9 cellular contexts compared by ENCODE assay signal in the genomic region with DNA sequence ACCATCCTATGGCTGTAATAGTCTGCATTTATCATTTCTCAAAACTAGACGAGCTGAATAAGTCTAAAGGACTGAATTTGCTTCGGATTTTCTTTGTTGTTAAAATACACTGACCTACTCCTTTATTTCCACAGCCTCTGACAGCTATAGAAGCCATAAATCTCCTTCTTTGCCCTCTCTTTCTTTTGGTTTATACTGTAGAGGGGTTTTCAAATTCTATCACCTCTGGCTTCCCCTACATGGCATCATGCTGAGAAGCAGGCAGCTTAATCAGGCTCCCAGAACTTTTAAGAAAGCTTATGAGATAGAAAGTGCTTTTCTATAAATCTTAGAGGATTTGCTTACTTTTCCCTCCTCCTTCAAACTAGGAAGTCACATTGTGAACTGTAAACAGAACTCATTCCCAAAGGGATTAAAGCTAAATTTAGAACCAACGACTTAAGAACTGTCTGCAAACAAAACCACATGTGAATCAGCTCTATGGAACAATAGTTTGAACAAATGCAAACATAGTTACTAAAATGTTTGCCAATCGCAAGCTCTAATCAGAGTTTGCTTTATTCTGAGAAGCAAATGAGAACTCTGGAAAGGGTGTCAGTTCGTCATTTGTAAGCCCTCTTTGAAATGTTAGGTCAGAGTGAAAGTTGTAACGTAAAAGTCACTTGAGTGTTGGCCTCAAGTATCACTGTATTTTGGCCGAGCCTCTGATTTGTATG.
DNase-seq lines count a peak whose midpoint lies in the region; ATAC-seq and TF ChIP-seq lines count a peak whose summit lies in the region.
"Had no signal": no experiment of that assay in that cellular context is flagged by ENCODE, and none has a peak within 500 bp of the region (broad histone marks: within the 10 kb centered on the region; RNA-seq: fewer than 3 reads in every experiment).

No MANE protein-coding gene starts in this region.

- peaks cover 6% of the 10 kb centered on the region for H3K4me1 Mint-ChIP-seq in stimulated activated naive CD8-positive, alpha-beta T cell treated with anti-CD3 and anti-CD28 coated beads, Interleukin-15, amount 100 ng/mL, for 72 hours

- no peaks in the 10 kb centered on the region for H3K27me3 ChIP-seq in body of pancreas
- no peaks in the 10 kb centered on the region for H3K27me3 ChIP-seq in vagina

- H3K27ac ChIP-seq in body of pancreas (peak overlapping the region; percentile 45 to 74 (median 57)), vagina (peak overlapping the region; percentile 71)

- no peak for ATAC-seq in body of pancreas
- ATAC-seq in stimulated activated naive CD8-positive, alpha-beta T cell treated with anti-CD3 and anti-CD28 coated beads, Interleukin-15, amount 100 ng/mL, for 72 hours: no peak

- H3K27ac Mint-ChIP-seq in stimulated activated naive CD8-positive, alpha-beta T cell treated with anti-CD3 and anti-CD28 coated beads, Interleukin-15, amount 100 ng/mL, for 72 hours: no peak overlapping the region
- H3K27ac Mint-ChIP-seq: CD4-positive, CD25-positive, alpha-beta regulatory T cell had no signal

- H3K36me3 ChIP-seq in body of pancreas (replicated peaks in 1 of 2; ENCODE audit: insufficient read depth in 1 of 2, low read depth in 2 of 2) (no peaks in the 10 kb centered on the region), vagina (no peaks in the 10 kb centered on the region)

- TF ChIP-seq POLR2A in body of pancreas (IDR thresholded peaks at IDR 0.05) (no peak), vagina (IDR thresholded peaks at IDR 0.05) (no peak)

- intact Hi-C loops in body of pancreas (cut with DNase I) (no loop called here), vagina (cut with DNase I) (no loop called here)

- H3K4me3 ChIP-seq in body of pancreas: no peak overlapping the region
- no peak overlapping the region for H3K4me3 ChIP-seq in vagina

- DNase-seq in NCI-H2227 treated with DMSO at 0.1 percent for 48 hours (lab: John Stamatoyannopoulos, UW): peak; percentile 13
- DNase-seq in NCI-H2227 (lab: John Stamatoyannopoulos, UW; ENCODE audit: unreplicated experiment): no peak
- no peak for DNase-seq in body of pancreas
- DNase-seq in left kidney (ENCODE audit: low read depth, low spot score): peak; percentile 60
- DNase-seq in vagina (ENCODE audit: extremely low spot score in 2 of 2): no peak
- DNase-seq in stimulated activated naive CD8-positive, alpha-beta T cell treated with anti-CD3 and anti-CD28 coated beads, Interleukin-15, amount 100 ng/mL, for 72 hours: no peak
- DNase-seq in NOMO-1 treated with dmso at 0.1 percent for 144 hours (lab: John Stamatoyannopoulos, UW; ENCODE audit: unreplicated experiment): no peak
- DNase-seq in HK-2 (ENCODE audit: unreplicated experiment): no peak
- DNase-seq: CD4-positive, CD25-positive, alpha-beta regulatory T cell had no signal

- H3K9me3 Mint-ChIP-seq in stimulated activated naive CD8-positive, alpha-beta T cell treated with anti-CD3 and anti-CD28 coated beads, Interleukin-15, amount 100 ng/mL, for 72 hours: peaks cover 0 to 10% of the 10 kb centered on the region in 2 donors

- TF ChIP-seq CTCF in body of pancreas (IDR thresholded peaks at IDR 0.05) (no peak), vagina (IDR thresholded peaks at IDR 0.05) (no peak)

- H3K4me1 ChIP-seq in body of pancreas: peaks cover 39% of the 10 kb centered on the region
- peaks cover 13% of the 10 kb centered on the region for H3K4me1 ChIP-seq in vagina

- peaks cover 26% of the 10 kb centered on the region for H3K27me3 Mint-ChIP-seq in stimulated activated naive CD8-positive, alpha-beta T cell treated with anti-CD3 and anti-CD28 coated beads, Interleukin-15, amount 100 ng/mL, for 72 hours
- H3K27me3 Mint-ChIP-seq: CD4-positive, CD25-positive, alpha-beta regulatory T cell had no signal

- no peaks in the 10 kb centered on the region for H3K9me3 ChIP-seq in body of pancreas
- H3K9me3 ChIP-seq in vagina: no peaks in the 10 kb centered on the region

- 22 to 23% methylated on average over 7 of the region's 7 CpGs for WGBS in body of pancreas, 2 donors

- H3K4me3 Mint-ChIP-seq in stimulated activated naive CD8-positive, alpha-beta T cell treated with anti-CD3 and anti-CD28 coated beads, Interleukin-15, amount 100 ng/mL, for 72 hours: no peak overlapping the region
- H3K4me3 Mint-ChIP-seq: CD4-positive, CD25-positive, alpha-beta regulatory T cell had no signal

Comparison
In these comparisons a context has a peak if more than half of its experiments do, and no peak if none do; other contexts are left out.
1. DNase-seq: peak in NCI-H2227 treated with DMSO at 0.1 percent for 48 hours (single experiment) and left kidney (single experiment); none in NCI-H2227 (single experiment), body of pancreas (0 of 4), vagina (0 of 2), stimulated activated naive CD8-positive, alpha-beta T cell treated with anti-CD3 and anti-CD28 coated beads, Interleukin-15, amount 100 ng/mL, for 72 hours (0 of 2), NOMO-1 treated with dmso at 0.1 percent for 144 hours (single experiment) and HK-2 (single experiment).